Comparison of ENCODE assay signal across 8 cellular contexts in genomic region chr13:52450793-52451116, GRCh38. TPM values are rescaled to one million over a fixed set of nuclear protein-coding genes. Genes with fewer than 3 reads are reported as not detected.
DNase-seq lines count a peak whose midpoint lies in the region; ATAC-seq and TF ChIP-seq lines count a peak whose summit lies in the region.

No MANE protein-coding gene starts in this region.

- peaks cover 12% of the 10 kb centered on the region for H3K36me3 Mint-ChIP-seq in activated CD8-positive, alpha-beta memory T cell treated with anti-CD3 and anti-CD28 coated beads, Interleukin-2, amount 10 ng/mL, durations not matched to agents 7 days and 5 days

- intact Hi-C loops in ascending aorta (cut with DNase I) (loop anchor here (2.0 to 10.0 kb wide), 5 partner anchors 154 to 1536 kb away; partner anchors contain the start of genes DHRS12 and INTS6), right lobe of liver (cut with DNase I) (loop anchor here (5.0 kb wide), 1 partner anchor 108 kb away; no protein-coding TSS in a partner anchor)

- H3K27me3 ChIP-seq in ascending aorta (no peaks in the 10 kb centered on the region), right lobe of liver (no peaks in the 10 kb centered on the region), thoracic aorta (replicated peaks; ENCODE audit: insufficient read depth) (no peaks in the 10 kb centered on the region)

- 14% methylated on average over 5 of the region's 8 CpGs for WGBS in right lobe of liver (ENCODE audit: insufficient coverage, low coverage, low lambda C conversion rate, missing lambda C conversion rate)

- H3K4me1 ChIP-seq in ascending aorta (peaks cover 0 to 5% of the 10 kb centered on the region in 2 donors), right lobe of liver (peaks cover 0 to 15% (median 6%) of the 10 kb centered on the region in 4 donors), thoracic aorta (ENCODE audit: control insufficient read depth in 1 of 2, low read depth in 2 of 2) (peaks cover 22 to 30% of the 10 kb centered on the region in 2 donors)

- TF ChIP-seq POLR2A in right lobe of liver (IDR thresholded peaks at IDR 0.05): no peak

- ATAC-seq in activated CD8-positive, alpha-beta memory T cell treated with anti-CD3 and anti-CD28 coated beads, Interleukin-2, amount 10 ng/mL, durations not matched to agents 7 days and 5 days: no peak
- ATAC-seq in right lobe of liver (no peak), thoracic aorta (ENCODE audit: insufficient number of reproducible peaks, low FRiP score, low read depth) (no peak), HG03432 (IDR thresholded peaks at IDR 0.05; ENCODE audit: unreplicated experiment) (no peak), GM19397 (IDR thresholded peaks at IDR 0.05; ENCODE audit: unreplicated experiment) (no peak), GM19452 (IDR thresholded peaks at IDR 0.05; ENCODE audit: unreplicated experiment) (no peak)

- no peaks in the 10 kb centered on the region for H3K9me3 ChIP-seq in ascending aorta
- H3K9me3 ChIP-seq in right lobe of liver: no peaks in the 10 kb centered on the region
- no peaks in the 10 kb centered on the region for H3K9me3 ChIP-seq in thoracic aorta

- H3K4me3 ChIP-seq in ascending aorta: peak overlapping the region; percentile 77 to 88
- H3K4me3 ChIP-seq in right lobe of liver: no peak overlapping the region
- peak overlapping the region; percentile 80 for H3K4me3 ChIP-seq in thoracic aorta

- H3K4me3 Mint-ChIP-seq in activated CD8-positive, alpha-beta memory T cell treated with anti-CD3 and anti-CD28 coated beads, Interleukin-2, amount 10 ng/mL, durations not matched to agents 7 days and 5 days: peak overlapping the region; percentile 87

- H3K4me1 Mint-ChIP-seq in activated CD8-positive, alpha-beta memory T cell treated with anti-CD3 and anti-CD28 coated beads, Interleukin-2, amount 10 ng/mL, durations not matched to agents 7 days and 5 days: peaks cover 41% of the 10 kb centered on the region

- H3K36me3 ChIP-seq in ascending aorta: no peaks in the 10 kb centered on the region
- H3K36me3 ChIP-seq in right lobe of liver: no peaks in the 10 kb centered on the region
- no peaks in the 10 kb centered on the region for H3K36me3 ChIP-seq in thoracic aorta

- peaks cover 2% of the 10 kb centered on the region for H3K27me3 Mint-ChIP-seq in activated CD8-positive, alpha-beta memory T cell treated with anti-CD3 and anti-CD28 coated beads, Interleukin-2, amount 10 ng/mL, durations not matched to agents 7 days and 5 days

- TF ChIP-seq CTCF in ascending aorta (IDR thresholded peaks at IDR 0.05) (no peak), right lobe of liver (IDR thresholded peaks at IDR 0.05) (no peak), thoracic aorta (IDR thresholded peaks at IDR 0.05) (no peak)

- CTCF ChIA-PET in activated CD8-positive, alpha-beta memory T cell treated with anti-CD3 and anti-CD28 coated beads, Interleukin-2, amount 10 ng/mL, durations not matched to agents 7 days and 5 days (lab: Charles Lee): interaction anchor here (0.6 to 2.9 kb wide), 29 partner anchors 9 to 637 kb away, joined by 3 to 24 read pairs (median 7); partner anchors contain the start of genes ALG11, NEK5 and SUGT1

- no peak overlapping the region for H3K27ac ChIP-seq in ascending aorta
- peak overlapping the region in 2 of 3 donors; percentile 97 to 99 for H3K27ac ChIP-seq in right lobe of liver
- no peak overlapping the region for H3K27ac ChIP-seq in thoracic aorta

- H3K9me3 Mint-ChIP-seq in activated CD8-positive, alpha-beta memory T cell treated with anti-CD3 and anti-CD28 coated beads, Interleukin-2, amount 10 ng/mL, durations not matched to agents 7 days and 5 days (ENCODE audit: low read depth): no peaks in the 10 kb centered on the region

- DNase-seq in activated CD8-positive, alpha-beta memory T cell treated with anti-CD3 and anti-CD28 coated beads, Interleukin-2, amount 10 ng/mL, durations not matched to agents 7 days and 5 days: no peak
- DNase-seq in activated CD8-positive, alpha-beta memory T cell treated with anti-CD3 and anti-CD28 coated beads, Interleukin-2, amount 50 U/mL, for 4 hours: no peak
- DNase-seq in ascending aorta (ENCODE audit: low spot score in 2 of 2) (no peak), right lobe of liver (no peak), thoracic aorta (ENCODE audit: low spot score) (no peak)

- peak overlapping the region; percentile 47 for H3K27ac Mint-ChIP-seq in activated CD8-positive, alpha-beta memory T cell treated with anti-CD3 and anti-CD28 coated beads, Interleukin-2, amount 10 ng/mL, durations not matched to agents 7 days and 5 days

RNA-seq across cellular contexts. Expression of gene VPS36, which starts 0.3 kb away (rescaled TPM):
- 10 to 100 TPM; 42.5 to 46.7 TPM for total RNA-seq in activated CD8-positive, alpha-beta memory T cell treated with anti-CD3 and anti-CD28 coated beads, Interleukin-2, amount 10 ng/mL, durations not matched to agents 7 days and 5 days
- total RNA-seq in ascending aorta (69.3 TPM), right lobe of liver (10 to 100 TPM; 14.6 to 25.7 (median 21.5) TPM), thoracic aorta (100 to 1,000 TPM in 1 of 2 donors, 10 to 100 TPM in 1; 42.1 to 100 TPM)

RNA-seq across cellular contexts. Expression of gene CKAP2, which starts 4.5 kb away (rescaled TPM):
- 10 to 100 TPM; 63.7 to 71.7 TPM for total RNA-seq in activated CD8-positive, alpha-beta memory T cell treated with anti-CD3 and anti-CD28 coated beads, Interleukin-2, amount 10 ng/mL, durations not matched to agents 7 days and 5 days
- 1.2 TPM for total RNA-seq in ascending aorta
- total RNA-seq in right lobe of liver: 1 to 10 TPM; 2.1 to 7.2 (median 4.3) TPM
- 1 to 10 TPM; 4.6 to 5.1 TPM for total RNA-seq in thoracic aorta

RNA-seq across cellular contexts. Expression of gene THSD1, which starts 44.8 kb away (rescaled TPM):
- total RNA-seq in activated CD8-positive, alpha-beta memory T cell treated with anti-CD3 and anti-CD28 coated beads, Interleukin-2, amount 10 ng/mL, durations not matched to agents 7 days and 5 days: under 1 TPM; 0.26 TPM
- total RNA-seq in ascending aorta (27.4 TPM), right lobe of liver (1 to 10 TPM in 5 of 6 experiments, under 1 TPM in 1; 0.95 to 2.3 (median 1.5) TPM), thoracic aorta (1 to 10 TPM; 2.7 to 4.1 TPM)

Comparison
In these comparisons a context has a peak if more than half of its experiments do, and no peak if none do; other contexts are left out.
1. H3K27ac ChIP-seq: peak in right lobe of liver (2 of 3); none in ascending aorta (0 of 2) and thoracic aorta (0 of 2).
2. H3K4me3 ChIP-seq: peak in ascending aorta (2 of 2) and thoracic aorta (single experiment); none in right lobe of liver (0 of 3).
3. RNA of gene CKAP2, which starts 4.5 kb away (total RNA-seq): 63.7 to 71.7 TPM in activated CD8-positive, alpha-beta memory T cell treated with anti-CD3 and anti-CD28 coated beads, Interleukin-2, amount 10 ng/mL, durations not matched to agents 7 days and 5 days; 4.6 to 5.1 TPM in thoracic aorta, 2.1 to 7.2 TPM in right lobe of liver and 1.2 TPM in ascending aorta (single experiment); every median in the first group is over 4 times any median in the second.